Comparison of ENCODE assay signal across 28 cellular contexts in the genomic region with DNA sequence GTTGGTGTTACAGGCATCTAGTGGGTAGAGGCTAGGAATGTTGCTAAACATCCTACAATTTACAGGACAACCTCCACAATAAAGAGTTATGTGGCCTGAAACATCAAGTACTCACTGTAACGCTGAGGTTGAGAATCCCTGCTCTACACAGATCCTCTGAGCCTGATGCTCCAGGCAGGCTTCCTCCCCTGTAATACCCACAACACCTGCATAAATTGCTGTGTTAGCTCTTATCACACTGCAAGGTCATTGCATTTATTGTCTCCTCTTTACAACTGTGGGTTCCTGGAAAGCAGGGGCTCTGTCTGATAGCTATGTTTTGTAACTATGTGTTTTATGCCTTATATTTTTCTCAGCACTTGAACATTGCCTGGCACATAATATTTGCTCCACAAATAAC.
"Had no signal": no experiment of that assay in that cellular context is flagged by ENCODE, and none has a peak within 500 bp of the region (broad histone marks: within the 10 kb centered on the region; RNA-seq: fewer than 3 reads in every experiment).

No MANE protein-coding gene starts in this region.

- H3K4me3 ChIP-seq: ascending aorta, MG63, SJSA1 had no signal

- FAIRE-seq: TTC549 had no signal

- H3K36me3 ChIP-seq: ascending aorta, MG63, SJSA1 had no signal

- H3K27me3 ChIP-seq: ascending aorta had no signal

- ATAC-seq: activated CD8-positive, alpha-beta T cell treated with anti-CD3 and anti-CD28 coated beads for 36 hours; activated T-cell treated with anti-CD3 and anti-CD28 coated beads, Interleukin-2, amount 50 U/mL, for 72 hours; activated T-helper 17 cell treated with anti-CD3 and anti-CD28 coated beads, Interleukin-2, amount 50 U/mL, for 72 hours; Panc1 had no signal

- H3K9ac ChIP-seq: SK-N-SH had no signal

- H3K9me3 ChIP-seq: ascending aorta, MG63, SJSA1, SK-N-SH had no signal

- DNase-seq: activated CD4-positive, alpha-beta T cell treated with anti-CD3 and anti-CD28 coated beads, Interleukin-2, amount 10 ng/mL, durations not matched to agents 24 days and 14 days; activated CD4-positive, alpha-beta T cell treated with anti-CD3 and anti-CD28 coated beads, Interleukin-2, amount 50 U/mL, for 4 hours; activated CD8-positive, alpha-beta T cell treated with anti-CD3 and anti-CD28 coated beads for 36 hours; activated effector memory CD4-positive, alpha-beta T cell treated with anti-CD3 and anti-CD28 coated beads, Interleukin-2, amount 50 U/mL, for 16 hours; activated naive CD4-positive, alpha-beta T cell; activated naive CD4-positive, alpha-beta T cell treated with anti-CD3 and anti-CD28 coated beads, Interleukin-2, amount 50 U/mL, for 16 hours; activated naive CD8-positive, alpha-beta T cell treated with anti-CD3 and anti-CD28 coated beads for 36 hours; activated T-cell treated with anti-CD3 and anti-CD28 coated beads, Interleukin-2, amount 50 U/mL, for 1 hour; activated T-cell treated with anti-CD3 and anti-CD28 coated beads, Interleukin-2, amount 50 U/mL, for 72 hours; amniotic stem cell; Kasumi-1; KBM-7; MG63; NCI-H1048; NCI-H1105 treated with DMSO at 0.1 percent for 48 hours; NCI-H1436 treated with DMSO at 0.1 percent for 48 hours; NCI-H1694 treated with DMSO at 0.1 percent for 48 hours; NCI-H2029; NCI-H510A; NCI-H526; NCI-H774; SHP77 treated with DMSO at 0.1 percent for 48 hours; SK-N-SH had no signal

- H3K27ac ChIP-seq: ascending aorta, SJSA1 had no signal

- H3K4me2 ChIP-seq: SK-N-SH had no signal
